14 cellular contexts compared by ENCODE assay signal in the genomic region with DNA sequence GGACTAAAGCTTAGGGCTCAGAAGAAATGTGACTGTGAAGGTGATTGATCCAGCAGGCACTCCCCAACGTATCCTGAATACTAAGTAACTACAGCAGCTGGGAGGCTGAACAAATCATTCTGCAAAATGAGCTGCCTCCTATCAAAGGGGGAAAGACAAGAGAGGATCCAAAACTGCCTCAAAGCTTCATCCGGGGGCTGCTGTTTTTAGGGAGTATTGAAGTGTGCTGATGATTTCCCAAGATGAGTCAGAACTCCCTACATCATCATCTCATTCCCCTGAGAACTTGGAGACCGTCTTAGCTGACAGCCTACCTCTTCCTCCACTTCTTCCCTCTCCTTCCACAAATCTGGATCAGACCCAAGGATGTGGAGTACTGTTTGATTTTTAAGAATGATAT.
DNase-seq lines count a peak whose midpoint lies in the region; ATAC-seq and TF ChIP-seq lines count a peak whose summit lies in the region.
"Had no signal": no experiment of that assay in that cellular context is flagged by ENCODE, and none has a peak within 500 bp of the region (broad histone marks: within the 10 kb centered on the region; RNA-seq: fewer than 3 reads in every experiment).

No MANE protein-coding gene starts in this region.

- peak; percentile 33 for DNase-seq in GM03348 (ENCODE audit: low spot score)
- DNase-seq in LNCaP clone FGC (ENCODE audit: low read depth), result peak; percentile 1
- DNase-seq in fibroblast of peridontal ligament (ENCODE audit: extremely low read depth), result peak; percentile 16
- peak; percentile 84 for DNase-seq in putamen (ENCODE audit: low spot score)
- no peak for DNase-seq in NCI-H187 (lab: John Stamatoyannopoulos, UW)
- DNase-seq in effector memory CD8-positive, alpha-beta T cell, result no peak
- DNase-seq: Caco-2; CD8-positive, alpha-beta memory T cell; DND-41; GDM1 had no signal

- no peak for TF ChIP-seq CTCF in LNCaP clone FGC (IDR thresholded peaks at IDR 0.05; ENCODE audit: control insufficient read depth, extremely low read depth, insufficient read depth)

- no peak overlapping the region for H3K4me3 Mint-ChIP-seq in effector memory CD8-positive, alpha-beta T cell
- H3K4me3 Mint-ChIP-seq: CD8-positive, alpha-beta memory T cell had no signal

- peaks cover 18 to 19% of the 10 kb centered on the region in 2 donors for H3K27me3 Mint-ChIP-seq in effector memory CD8-positive, alpha-beta T cell

- no peak for ATAC-seq in GM21526 (IDR thresholded peaks at IDR 0.05; ENCODE audit: low FRiP score, unreplicated experiment)
- ATAC-seq in effector memory CD8-positive, alpha-beta T cell (replicated peaks), result no peak
- ATAC-seq in HG03135 (IDR thresholded peaks at IDR 0.05; ENCODE audit: unreplicated experiment), result no peak
- ATAC-seq: HepG2 had no signal

- no peak overlapping the region for H3K4me3 ChIP-seq in LNCaP clone FGC (ENCODE audit: low read depth, low read length)
- H3K4me3 ChIP-seq: BLaER1 had no signal

- H3K27ac Mint-ChIP-seq in effector memory CD8-positive, alpha-beta T cell, result no peak overlapping the region

- no peaks in the 10 kb centered on the region for H3K36me3 Mint-ChIP-seq in effector memory CD8-positive, alpha-beta T cell (ENCODE audit: insufficient read depth)
- H3K36me3 Mint-ChIP-seq: CD8-positive, alpha-beta memory T cell had no signal

- no peaks in the 10 kb centered on the region for H3K9me3 Mint-ChIP-seq in effector memory CD8-positive, alpha-beta T cell

- no peaks in the 10 kb centered on the region for H3K4me1 Mint-ChIP-seq in effector memory CD8-positive, alpha-beta T cell (ENCODE audit: low read depth in 2 of 2)
- H3K4me1 Mint-ChIP-seq: CD8-positive, alpha-beta memory T cell had no signal

Comparison
In these comparisons a context has a peak if more than half of its experiments do, and no peak if none do; other contexts are left out.
1. DNase-seq: peak in GM03348 (single experiment), LNCaP clone FGC (single experiment), fibroblast of peridontal ligament (single experiment) and putamen (single experiment); none in NCI-H187 (0 of 2) and effector memory CD8-positive, alpha-beta T cell (0 of 3).